ENCODE assay signal across 1 cellular context in genomic region chr1:67749844-67750689, GRCh38.
TF ChIP-seq lines count a peak whose summit lies in the region.

No MANE protein-coding gene starts in this region.

TF ChIP-seq in K562, 482 proteins besides CTCF, POLR2A, EP300 and RAD21 (continued from another document and continues in another):
- no peak for TF ChIP-seq ZNF277 (CRISPR knock-in tag; IDR thresholded peaks at IDR 0.05; ENCODE audit: borderline replicate concordance)
- 0 out of 3 replicates have a peak, but pooled peaks of 1 of the 2 experiments have one; percentile 18 for TF ChIP-seq CBX3 (IDR thresholded peaks at IDR 0.05; ENCODE audit: borderline replicate concordance in 1 of 2, low read length in 2 of 2)
- TF ChIP-seq ZNF316 (IDR thresholded peaks at IDR 0.05): peak; percentile 87
- TF ChIP-seq IRF2 (CRISPR knock-in tag; IDR thresholded peaks at IDR 0.05): no peak
- TF ChIP-seq JUND (IDR thresholded peaks at IDR 0.05; ENCODE audit: borderline replicate concordance, low read depth, low read length): peak; percentile 61; the same call in 1 of the 2 replicates
- TF ChIP-seq JUND (tag; IDR thresholded peaks at IDR 0.05; ENCODE audit: borderline replicate concordance, low read depth, low read length): no peak; the same call in 2 of the 3 replicates
- no peak for TF ChIP-seq FOXK2 (conservative IDR thresholded peaks at IDR 0.05 in 1 of 2, IDR thresholded peaks at IDR 0.05 in 1 of 2; ENCODE audit: low read depth in 2 of 2)
- TF ChIP-seq CXXC5 (CRISPR knock-in tag; IDR thresholded peaks at IDR 0.05): 0 out of 2 replicates have a peak, but pooled peaks have one; percentile 19
- TF ChIP-seq ZNF3 (CRISPR knock-in tag; IDR thresholded peaks at IDR 0.05): no peak
- TF ChIP-seq NCOR1 (IDR thresholded peaks at IDR 0.05): no peak
- TF ChIP-seq PURB (CRISPR knock-in tag; IDR thresholded peaks at IDR 0.05; ENCODE audit: low read depth): no peak
- peak in 1 of 2 experiments; percentile 21 for TF ChIP-seq AFF1 (IDR thresholded peaks at IDR 0.05; ENCODE audit: low read depth in 1 of 2, partially characterized antibody in 2 of 2)
- 0 out of 2 replicates have a peak, but pooled peaks have one; percentile 48 for TF ChIP-seq FOXJ2 (tag; IDR thresholded peaks at IDR 0.05)
- peak; percentile 43; the same call in 1 of the 2 replicates for TF ChIP-seq SMARCC2 (IDR thresholded peaks at IDR 0.05; ENCODE audit: low read depth)
- TF ChIP-seq HDAC1 (IDR thresholded peaks at IDR 0.05): peak in 1 of 2 experiments; percentile 15; a peak in 1 of 4 replicates
- TF ChIP-seq ZNF431 (CRISPR knock-in tag; IDR thresholded peaks at IDR 0.05): 0 out of 2 replicates have a peak, but pooled peaks have one; percentile 9
- TF ChIP-seq DLX4 (CRISPR knock-in tag; IDR thresholded peaks at IDR 0.05): no peak
- peak in 1 of 2 experiments; percentile 54; a peak in 1 of 4 replicates for TF ChIP-seq ZNF639 (CRISPR knock-in tag; conservative IDR thresholded peaks at IDR 0.05 in 1 of 2, IDR thresholded peaks at IDR 0.05 in 1 of 2)
- TF ChIP-seq PYGO2 (tag; IDR thresholded peaks at IDR 0.05): 0 out of 2 replicates have a peak, but pooled peaks have one; percentile 22
- TF ChIP-seq ZNF175 (CRISPR knock-in tag; IDR thresholded peaks at IDR 0.05; ENCODE audit: low read depth): 0 out of 2 replicates have a peak, but pooled peaks have one; percentile 28
- peak; percentile 69; the same call in 1 of the 2 replicates for TF ChIP-seq ZNF395 (CRISPR knock-in tag; IDR thresholded peaks at IDR 0.05)
- TF ChIP-seq NFYB (IDR thresholded peaks at IDR 0.05; ENCODE audit: extremely low read depth, insufficient read length): no peak
- TF ChIP-seq MGA (IDR thresholded peaks at IDR 0.05): peak; percentile 62
- no peak for TF ChIP-seq ZBTB7A (IDR thresholded peaks at IDR 0.05; ENCODE audit: borderline replicate concordance, control insufficient read depth, low read depth, low read length)
- TF ChIP-seq FOSL1 (tag; conservative IDR thresholded peaks at IDR 0.05): peak; percentile 80
- TF ChIP-seq ZNF592 (IDR thresholded peaks at IDR 0.05): peak; percentile 72
- TF ChIP-seq TFAM (CRISPR knock-in tag; conservative IDR thresholded peaks at IDR 0.05): no peak
- TF ChIP-seq ATF1 (CRISPR knock-in tag; IDR thresholded peaks at IDR 0.05): no peak
- no peak for TF ChIP-seq ATF1 (tag; IDR thresholded peaks at IDR 0.05)
- TF ChIP-seq NFE2L1 (tag; IDR thresholded peaks at IDR 0.05; ENCODE audit: borderline replicate concordance, low read depth): peak; percentile 65; the same call in 1 of the 2 replicates
